ENCODE assay signal across 17 cellular contexts in genomic region chr4:5192271-5192670, GRCh38.
DNase-seq lines count a peak whose midpoint lies in the region; ATAC-seq and TF ChIP-seq lines count a peak whose summit lies in the region.
"Had no signal": no experiment of that assay in that cellular context is flagged by ENCODE, and none has a peak within 500 bp of the region (broad histone marks: within the 10 kb centered on the region; RNA-seq: fewer than 3 reads in every experiment).

No MANE protein-coding gene starts in this region.

- no peaks in the 10 kb centered on the region for H3K79me2 ChIP-seq in OCI-LY1 (ENCODE audit: insufficient read depth, low read length)

- H3K27ac ChIP-seq in OCI-LY1 (ENCODE audit: low read depth, low read length, poor library complexity, severe bottlenecking): peak overlapping the region; percentile 17
- H3K27ac ChIP-seq in stomach: no peak overlapping the region
- H3K27ac ChIP-seq: C4-2B, HL-60 had no signal

- intact Hi-C loops in stomach (cut with DNase I; ENCODE audit: low total_unique reads) (no loop called here), left cardiac atrium (cut with DNase I) (no loop called here)

- H3K9me3 Mint-ChIP-seq in chondrocyte (ENCODE audit: low read depth): no peaks in the 10 kb centered on the region
- H3K9me3 Mint-ChIP-seq: CD4-positive, alpha-beta T cell; GM23338 had no signal

- no peak for ATAC-seq in left cardiac atrium
- ATAC-seq: GM23338 had no signal

- peak overlapping the region; percentile 59 for H3K27ac Mint-ChIP-seq in chondrocyte (ENCODE audit: unreplicated experiment)
- H3K27ac Mint-ChIP-seq: CD4-positive, alpha-beta T cell; GM23338 had no signal

- no peak overlapping the region for H3K4me2 ChIP-seq in OCI-LY1 (ENCODE audit: low read length)
- H3K4me2 ChIP-seq: GM23338 had no signal

- H3K4me1 ChIP-seq in OCI-LY1 (ENCODE audit: insufficient read depth, low read length, severe bottlenecking) (peaks cover 33% of the 10 kb centered on the region), stomach (no peaks in the 10 kb centered on the region)

- no peak overlapping the region for H2AFZ ChIP-seq in OCI-LY1 (ENCODE audit: low read length)
- H2AFZ ChIP-seq: GM23338 had no signal

- H3K4me3 ChIP-seq in OCI-LY1 (ENCODE audit: low read depth, low read length, poor library complexity, severe bottlenecking) (no peak overlapping the region), stomach (no peak overlapping the region)
- H3K4me3 ChIP-seq: GM23338 had no signal

- no peak for TF ChIP-seq CTCF in OCI-LY1 (IDR thresholded peaks at IDR 0.05; ENCODE audit: low read length)
- TF ChIP-seq CTCF in chondrocyte (IDR thresholded peaks at IDR 0.05): no peak
- TF ChIP-seq CTCF in stomach (IDR thresholded peaks at IDR 0.05): no peak

- TF ChIP-seq EP300 in stomach (IDR thresholded peaks at IDR 0.05): no peak

- H3K36me3 Mint-ChIP-seq in chondrocyte (ENCODE audit: low read depth): peaks cover 2% of the 10 kb centered on the region

- peak; percentile 25 for DNase-seq in EL
- DNase-seq in chondrocyte (ENCODE audit: low spot score): no peak
- DNase-seq in lung microvascular endothelial cell (ENCODE audit: low read depth in 2 of 2): peak; percentile 26 to 36
- no peak for DNase-seq in cerebellum (ENCODE audit: low spot score)
- DNase-seq in COLO668 (lab: John Stamatoyannopoulos, UW; ENCODE audit: unreplicated experiment): no peak
- DNase-seq in stomach: no peak
- no peak for DNase-seq in left cardiac atrium
- DNase-seq: ACHN; Calu3; CD4-positive, alpha-beta T cell; DMS79 treated with DMSO at 0.1 percent for 48 hours; GDM1; HCEC 1CT had no signal

- no peak overlapping the region for H3K4me3 Mint-ChIP-seq in chondrocyte (ENCODE audit: unreplicated experiment)
- H3K4me3 Mint-ChIP-seq: CD4-positive, alpha-beta T cell; GM23338 had no signal

- no peaks in the 10 kb centered on the region for H3F3A ChIP-seq in OCI-LY1 (ENCODE audit: insufficient read depth, low read length)

- H3K4me1 Mint-ChIP-seq in chondrocyte (ENCODE audit: low read depth): peaks cover 13% of the 10 kb centered on the region

- H3K36me3 ChIP-seq in OCI-LY1 (ENCODE audit: insufficient read depth, low read length) (no peaks in the 10 kb centered on the region), stomach (no peaks in the 10 kb centered on the region)

- H3K9ac ChIP-seq in OCI-LY1 (ENCODE audit: low read length): no peak overlapping the region

- WGBS in stomach, 5 donors: 77 to 92% (median 83%) methylated on average over 6 of the region's 6 CpGs

- no peak for TF ChIP-seq POLR2A in stomach (IDR thresholded peaks at IDR 0.05)

- H3K9me2 ChIP-seq in OCI-LY1 (ENCODE audit: low read depth, low read length): no peaks in the 10 kb centered on the region

- H3K27me3 Mint-ChIP-seq in chondrocyte (ENCODE audit: low read depth): no peaks in the 10 kb centered on the region

- H3K27me3 ChIP-seq in OCI-LY1 (ENCODE audit: insufficient read depth, low read length) (no peaks in the 10 kb centered on the region), stomach (no peaks in the 10 kb centered on the region)

- H3K9me3 ChIP-seq in OCI-LY1 (ENCODE audit: low read length): no peaks in the 10 kb centered on the region
- no peaks in the 10 kb centered on the region for H3K9me3 ChIP-seq in stomach

- H4K20me1 ChIP-seq in OCI-LY1 (ENCODE audit: insufficient read depth, low read length): no peaks in the 10 kb centered on the region

Comparison
In these comparisons a context has a peak if more than half of its experiments do, and no peak if none do; other contexts are left out.
1. DNase-seq: peak in EL (single experiment) and lung microvascular endothelial cell (2 of 2); none in chondrocyte (single experiment), cerebellum (single experiment), COLO668 (single experiment), stomach (single experiment) and left cardiac atrium (single experiment).